Comparison of ENCODE assay signal across 12 cellular contexts in the genomic region with DNA sequence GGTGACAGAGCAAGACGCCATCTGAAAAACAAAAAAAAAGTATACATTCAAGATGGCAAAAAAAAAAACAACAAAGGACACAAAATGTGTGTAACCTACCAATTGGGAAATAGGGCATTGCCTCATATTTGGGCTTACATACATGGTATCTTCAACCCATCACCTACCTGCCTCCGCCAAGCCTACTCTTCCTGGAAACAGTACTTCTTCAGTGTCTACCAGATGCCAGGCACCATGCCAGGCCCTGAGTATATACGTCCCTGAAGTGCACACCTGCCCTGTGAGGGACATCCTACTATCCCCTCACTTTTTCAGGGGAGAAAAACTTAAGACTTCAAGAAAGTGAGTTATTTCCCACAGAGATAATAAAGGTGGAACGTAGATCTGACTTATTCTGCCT.
DNase-seq lines count a peak whose midpoint lies in the region; ATAC-seq and TF ChIP-seq lines count a peak whose summit lies in the region.
"Had no signal": no experiment of that assay in that cellular context is flagged by ENCODE, and none has a peak within 500 bp of the region (broad histone marks: within the 10 kb centered on the region; RNA-seq: fewer than 3 reads in every experiment).

No MANE protein-coding gene starts in this region.

- no peaks in the 10 kb centered on the region for H3K9me3 ChIP-seq in left lung
- H3K9me3 ChIP-seq in stomach = no peaks in the 10 kb centered on the region
- H3K9me3 ChIP-seq in MG63 = no peaks in the 10 kb centered on the region

- H3K27me3 ChIP-seq in left lung (no peaks in the 10 kb centered on the region), stomach (no peaks in the 10 kb centered on the region), MG63 (no peaks in the 10 kb centered on the region)

- H3K4me1 ChIP-seq in left lung = peaks cover 40 to 73% of the 10 kb centered on the region in 2 donors
- peaks cover 48 to 75% (median 64%) of the 10 kb centered on the region in 4 donors for H3K4me1 ChIP-seq in stomach

- peak; percentile 4 for DNase-seq in activated CD4-positive, CD25-positive, alpha-beta regulatory T cell treated with anti-CD3 and anti-CD28 coated beads, Interleukin-2, amount 50 U/mL, for 72 hours
- DNase-seq in NCI-H69 (lab: John Stamatoyannopoulos, UW) (peak; percentile 52), left lung (peak in 1 of 2 donors; percentile 13), stomach (no peak), MG63 (no peak)
- DNase-seq in stimulated activated CD4-positive, alpha-beta T cell treated with anti-CD3 and anti-CD28 coated beads, Interleukin-2, amount 100 ng/mL, for 48 hours = no peak
- DNase-seq: activated CD4-positive, alpha-beta T cell treated with anti-CD3 and anti-CD28 coated beads, Interleukin-2, amount 50 U/mL, for 4 hours; effector memory CD4-positive, alpha-beta T cell; KG1 had no signal

- 84 to 94% (median 86%) methylated on average over 4 of the region's 4 CpGs for WGBS in stomach, 5 donors

- TF ChIP-seq EP300 in stomach (IDR thresholded peaks at IDR 0.05) = no peak

- H3K27ac ChIP-seq in left lung (peak overlapping the region; percentile 24 to 87), stomach (peak overlapping the region in 4 of 5 donors; percentile 89 to 92 (median 92))

- no peak for TF ChIP-seq POLR2A in stomach (IDR thresholded peaks at IDR 0.05)

- TF ChIP-seq CTCF in left lung (IDR thresholded peaks at IDR 0.05) (no peak), stomach (IDR thresholded peaks at IDR 0.05) (no peak)

- H3K36me3 ChIP-seq in left lung (no peaks in the 10 kb centered on the region), stomach (no peaks in the 10 kb centered on the region), MG63 (no peaks in the 10 kb centered on the region)

- no peak for ATAC-seq in activated CD4-positive, CD25-positive, alpha-beta regulatory T cell treated with anti-CD3 and anti-CD28 coated beads, Interleukin-2, amount 50 U/mL, for 24 hours
- ATAC-seq in left lung (no peak), GM19328 (IDR thresholded peaks at IDR 0.05; ENCODE audit: unreplicated experiment) (no peak)
- ATAC-seq: SK-N-SH treated with all-trans-retinoic acid at 6 μM for 48 hours had no signal

- intact Hi-C loops in left lung (cut with DNase I) = no loop called here
- intact Hi-C loops in stomach (cut with DNase I; ENCODE audit: low total_unique reads) = loop anchor here (10.0 kb wide), 1 partner anchor 474 kb away; no protein-coding TSS in a partner anchor

- H3K4me3 ChIP-seq in left lung = no peak overlapping the region
- no peak overlapping the region for H3K4me3 ChIP-seq in stomach
- H3K4me3 ChIP-seq in MG63 = no peak overlapping the region

Comparison
In these comparisons a context has a peak if more than half of its experiments do, and no peak if none do; other contexts are left out.
1. DNase-seq: peak in activated CD4-positive, CD25-positive, alpha-beta regulatory T cell treated with anti-CD3 and anti-CD28 coated beads, Interleukin-2, amount 50 U/mL, for 72 hours (single experiment) and NCI-H69 (single experiment); none in stomach (single experiment), MG63 (single experiment) and stimulated activated CD4-positive, alpha-beta T cell treated with anti-CD3 and anti-CD28 coated beads, Interleukin-2, amount 100 ng/mL, for 48 hours (0 of 2).